ENCODE assay signal across 20 cellular contexts in the genomic region with DNA sequence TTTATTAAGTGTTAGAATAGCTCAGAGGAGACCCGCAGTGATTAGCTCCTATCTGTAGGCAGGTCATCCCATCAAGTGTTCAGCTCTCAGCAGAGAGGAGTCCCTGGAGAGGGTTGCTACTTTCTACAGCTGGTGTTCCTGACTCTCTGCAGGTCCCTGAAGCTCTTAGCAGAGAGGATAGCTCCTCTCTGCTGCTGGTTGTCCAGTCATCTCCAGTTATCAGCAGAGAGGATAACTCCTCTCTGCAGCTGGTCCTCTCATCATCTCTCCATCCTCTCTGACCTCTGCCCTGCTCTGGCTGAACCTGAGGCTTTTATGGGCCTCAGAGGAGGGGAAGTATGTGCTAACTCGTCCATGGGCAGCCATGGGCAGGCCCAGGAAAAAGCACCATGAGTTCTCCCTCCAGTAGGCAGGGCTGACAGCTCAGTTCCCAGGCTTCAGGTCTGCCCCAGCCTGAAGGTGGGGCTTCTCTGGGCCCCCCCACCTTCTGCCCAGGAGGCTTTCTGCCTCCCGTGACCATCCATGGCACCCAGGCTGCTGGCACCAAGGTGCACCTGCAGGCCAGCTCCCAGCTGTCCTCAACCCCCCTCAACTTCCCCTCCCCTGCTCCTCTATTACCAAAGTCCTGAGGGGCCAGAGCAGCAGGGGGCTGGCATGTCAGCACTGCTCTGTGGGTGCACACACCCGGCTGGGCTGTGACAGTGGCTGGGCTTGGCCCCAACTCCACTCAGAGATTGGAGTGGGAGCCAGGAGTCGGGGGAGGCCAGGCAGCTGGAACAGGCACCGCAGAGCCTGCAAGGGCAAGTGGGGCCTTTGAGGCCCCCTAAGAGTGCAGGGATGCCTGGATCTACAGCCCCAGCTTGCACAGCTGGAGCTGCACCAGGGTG.
DNase-seq lines count a peak whose midpoint lies in the region; ATAC-seq and TF ChIP-seq lines count a peak whose summit lies in the region.
"Had no signal": no experiment of that assay in that cellular context is flagged by ENCODE, and none has a peak within 500 bp of the region (broad histone marks: within the 10 kb centered on the region; RNA-seq: fewer than 3 reads in every experiment).

No MANE protein-coding gene starts in this region.

- TF ChIP-seq CTCF in WTC11 (IDR thresholded peaks at IDR 0.05) (no peak), nephron (IDR thresholded peaks at IDR 0.05; ENCODE audit: unreplicated experiment in 3 of 3) (no peak), upper lobe of left lung (IDR thresholded peaks at IDR 0.05) (no peak), ascending aorta (IDR thresholded peaks at IDR 0.05) (no peak)

- H3K9me3 Mint-ChIP-seq in WTC11 (peaks cover 14% of the 10 kb centered on the region), nephron (peaks cover 4% of the 10 kb centered on the region)

- H3K4me3 ChIP-seq in upper lobe of left lung: no peak overlapping the region
- no peak overlapping the region for H3K4me3 ChIP-seq in ascending aorta

- no peaks in the 10 kb centered on the region for H3K27me3 Mint-ChIP-seq in WTC11 (ENCODE audit: low read depth)
- H3K27me3 Mint-ChIP-seq in nephron (ENCODE audit: low read depth): no peaks in the 10 kb centered on the region

- H3K27ac Mint-ChIP-seq in WTC11 (no peak overlapping the region), nephron (peak overlapping the region in 2 of 3 experiments; percentile 14 to 62)
- H3K27ac Mint-ChIP-seq: B cell, IgD-negative memory B cell had no signal

- H3K9me3 ChIP-seq in upper lobe of left lung (no peaks in the 10 kb centered on the region), ascending aorta (no peaks in the 10 kb centered on the region)

- WGBS in upper lobe of left lung, 2 donors: 76 to 77% methylated on average over 2 to 6 of the region's 6 CpGs

- no peak for TF ChIP-seq EP300 in upper lobe of left lung (IDR thresholded peaks at IDR 0.05)

- DNase-seq in WTC11 (ENCODE audit: low spot score) (no peak), left cardiac atrium (peak; percentile 53), upper lobe of left lung (peak in 1 of 2 donors; percentile 59), ascending aorta (ENCODE audit: low spot score in 2 of 2) (no peak), glomerular visceral epithelial cell (ENCODE audit: extremely low spot score) (no peak)
- DNase-seq in stimulated activated naive CD8-positive, alpha-beta T cell treated with anti-CD3 and anti-CD28 coated beads, Interleukin-15, Interleukin-2, amounts not matched to agents 100 U/mL and 50 U/mL, for 24 hours: no peak
- DNase-seq: DMS53, EL, GF-D8, GOT3, NCI-H1694, NCI-H2081, NCI-H446 treated with DMSO at 0.1 percent for 48 hours, NCI-H526 treated with DMSO at 0.1 percent for 48 hours, SHP77 treated with DMSO at 0.1 percent for 48 hours had no signal

- intact Hi-C loops in left cardiac atrium (cut with DNase I): no loop called here
- intact Hi-C loops in ascending aorta (cut with DNase I): no loop called here

- CTCF ChIA-PET in WTC11 (lab: Charles Lee): interaction anchor here (1.5 kb wide), 1 partner anchor 32 kb away, joined by 3 read pairs; no protein-coding TSS in a partner anchor

- H3K36me3 Mint-ChIP-seq in WTC11 (peaks cover 12% of the 10 kb centered on the region), nephron (ENCODE audit: low read depth) (peaks cover 8% of the 10 kb centered on the region)
- H3K36me3 Mint-ChIP-seq: IgD-negative memory B cell had no signal

- H3K4me1 ChIP-seq in upper lobe of left lung: no peaks in the 10 kb centered on the region
- no peaks in the 10 kb centered on the region for H3K4me1 ChIP-seq in ascending aorta

- H3K4me3 Mint-ChIP-seq in WTC11 (no peak overlapping the region), nephron (no peak overlapping the region)
- H3K4me3 Mint-ChIP-seq: B cell, IgD-negative memory B cell had no signal

- no peak for TF ChIP-seq POLR2A in upper lobe of left lung (IDR thresholded peaks at IDR 0.05)

- POLR2A ChIA-PET in WTC11 (lab: Charles Lee): no interaction called here

- no peak for ATAC-seq in WTC11
- peak; percentile 94 for ATAC-seq in left cardiac atrium
- peak; percentile 31 to 61 for ATAC-seq in upper lobe of left lung (ENCODE audit: low FRiP score in 2 of 2)
- ATAC-seq in HG03139 (IDR thresholded peaks at IDR 0.05; ENCODE audit: unreplicated experiment): no peak
- no peak for ATAC-seq in stimulated activated naive CD8-positive, alpha-beta T cell treated with anti-CD3 and anti-CD28 coated beads, Interleukin-15, Interleukin-2, amounts not matched to agents 100 U/mL and 50 U/mL, for 24 hours
- ATAC-seq: HCT116 had no signal

- H3K36me3 ChIP-seq in upper lobe of left lung (no peaks in the 10 kb centered on the region), ascending aorta (no peaks in the 10 kb centered on the region)

- H3K4me1 Mint-ChIP-seq in WTC11: no peaks in the 10 kb centered on the region
- H3K4me1 Mint-ChIP-seq in nephron: peaks cover 40% of the 10 kb centered on the region
- H3K4me1 Mint-ChIP-seq: B cell, IgD-negative memory B cell had no signal

- H3K27ac ChIP-seq in upper lobe of left lung (no peak overlapping the region), ascending aorta (no peak overlapping the region)

- H3K27me3 ChIP-seq in upper lobe of left lung (no peaks in the 10 kb centered on the region), ascending aorta (no peaks in the 10 kb centered on the region)

TF ChIP-seq in WTC11, 78 proteins besides CTCF, POLR2A, EP300 and RAD21:
- TF ChIP-seq, protein P1, sequence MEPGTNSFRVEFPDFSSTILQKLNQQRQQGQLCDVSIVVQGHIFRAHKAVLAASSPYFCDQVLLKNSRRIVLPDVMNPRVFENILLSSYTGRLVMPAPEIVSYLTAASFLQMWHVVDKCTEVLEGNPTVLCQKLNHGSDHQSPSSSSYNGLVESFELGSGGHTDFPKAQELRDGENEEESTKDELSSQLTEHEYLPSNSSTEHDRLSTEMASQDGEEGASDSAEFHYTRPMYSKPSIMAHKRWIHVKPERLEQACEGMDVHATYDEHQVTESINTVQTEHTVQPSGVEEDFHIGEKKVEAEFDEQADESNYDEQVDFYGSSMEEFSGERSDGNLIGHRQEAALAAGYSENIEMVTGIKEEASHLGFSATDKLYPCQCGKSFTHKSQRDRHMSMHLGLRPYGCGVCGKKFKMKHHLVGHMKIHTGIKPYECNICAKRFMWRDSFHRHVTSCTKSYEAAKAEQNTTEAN (CRISPR knock-in tag; IDR thresholded peaks at IDR 0.05): no peak
- TF ChIP-seq, protein P2, sequence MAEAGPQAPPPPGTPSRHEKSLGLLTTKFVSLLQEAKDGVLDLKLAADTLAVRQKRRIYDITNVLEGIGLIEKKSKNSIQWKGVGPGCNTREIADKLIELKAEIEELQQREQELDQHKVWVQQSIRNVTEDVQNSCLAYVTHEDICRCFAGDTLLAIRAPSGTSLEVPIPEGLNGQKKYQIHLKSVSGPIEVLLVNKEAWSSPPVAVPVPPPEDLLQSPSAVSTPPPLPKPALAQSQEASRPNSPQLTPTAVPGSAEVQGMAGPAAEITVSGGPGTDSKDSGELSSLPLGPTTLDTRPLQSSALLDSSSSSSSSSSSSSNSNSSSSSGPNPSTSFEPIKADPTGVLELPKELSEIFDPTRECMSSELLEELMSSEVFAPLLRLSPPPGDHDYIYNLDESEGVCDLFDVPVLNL (CRISPR knock-in tag; IDR thresholded peaks at IDR 0.05; ENCODE audit: borderline replicate concordance, low read depth): no peak
- TF ChIP-seq ZNF423 (CRISPR knock-in tag; IDR thresholded peaks at IDR 0.05) (0 out of 2 replicates have a peak, but pooled peaks have one; percentile 7), ESRRA (CRISPR knock-in tag; IDR thresholded peaks at IDR 0.05; ENCODE audit: borderline replicate concordance) (no peak)
- TF ChIP-seq, protein P3, sequence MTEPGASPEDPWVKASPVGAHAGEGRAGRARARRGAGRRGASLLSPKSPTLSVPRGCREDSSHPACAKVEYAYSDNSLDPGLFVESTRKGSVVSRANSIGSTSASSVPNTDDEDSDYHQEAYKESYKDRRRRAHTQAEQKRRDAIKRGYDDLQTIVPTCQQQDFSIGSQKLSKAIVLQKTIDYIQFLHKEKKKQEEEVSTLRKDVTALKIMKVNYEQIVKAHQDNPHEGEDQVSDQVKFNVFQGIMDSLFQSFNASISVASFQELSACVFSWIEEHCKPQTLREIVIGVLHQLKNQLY (CRISPR knock-in tag; IDR thresholded peaks at IDR 0.05): no peak

Comparison
In these comparisons a context has a peak if more than half of its experiments do, and no peak if none do; other contexts are left out.
1. ATAC-seq: peak in left cardiac atrium (2 of 2) and upper lobe of left lung (2 of 2); none in WTC11 (single experiment), HG03139 (single experiment) and stimulated activated naive CD8-positive, alpha-beta T cell treated with anti-CD3 and anti-CD28 coated beads, Interleukin-15, Interleukin-2, amounts not matched to agents 100 U/mL and 50 U/mL, for 24 hours (single experiment).